In genomic region chr15:60021589-60022378, GRCh38 we compare ENCODE assay signal across 26 cellular contexts. TPM values are rescaled to one million over a fixed set of nuclear protein-coding genes. Genes with fewer than 3 reads are reported as not detected.
DNase-seq lines count a peak whose midpoint lies in the region; ATAC-seq, FAIRE-seq and TF ChIP-seq lines count a peak whose summit lies in the region.
"Had no signal": no experiment of that assay in that cellular context is flagged by ENCODE, and none has a peak within 500 bp of the region (broad histone marks: within the 10 kb centered on the region; RNA-seq: fewer than 3 reads in every experiment).

No MANE protein-coding gene starts in this region.

- peak; percentile 32 for FAIRE-seq in bronchial epithelial cell (lab: Jason Lieb, UNC)
- peak; percentile 68 for FAIRE-seq in urothelium cell line (lab: Jason Lieb, UNC)
- FAIRE-seq: A204.1, D721Med, GM12878 had no signal

- no peaks in the 10 kb centered on the region for H3K9me3 ChIP-seq in mammary epithelial cell (replicated peaks; ENCODE audit: insufficient read depth, low read length)
- H3K9me3 ChIP-seq in PC-3 (ENCODE audit: low read length) = no peaks in the 10 kb centered on the region
- peaks cover 0 to 5% of the 10 kb centered on the region in 2 donors for H3K9me3 ChIP-seq in left lung
- H3K9me3 ChIP-seq in tibial artery = peaks cover 0 to 4% (median 0%) of the 10 kb centered on the region in 3 donors
- H3K9me3 ChIP-seq: SJSA1 had no signal

- H3K4me3 ChIP-seq in mammary epithelial cell (replicated peaks in 1 of 3; ENCODE audit: insufficient read depth in 1 of 3, low read depth in 2 of 3, low read length in 3 of 3) = no peak overlapping the region
- H3K4me3 ChIP-seq in PC-3 (ENCODE audit: low read length) = no peak overlapping the region
- no peak overlapping the region for H3K4me3 ChIP-seq in bronchial epithelial cell (ENCODE audit: low read depth, low read length)
- no peak overlapping the region for H3K4me3 ChIP-seq in left lung
- H3K4me3 ChIP-seq in tibial artery = no peak overlapping the region
- H3K4me3 ChIP-seq: gastroesophageal sphincter, GM12878, GM23248, sigmoid colon, SJSA1 had no signal

- DNase-seq in mammary epithelial cell (peak; percentile 68), MCF 10A (ENCODE audit: unreplicated experiment) (no peak), PC-3 (peak; percentile 60), bronchial epithelial cell (ENCODE audit: low read depth) (peak; percentile 81), urothelium cell line (ENCODE audit: low spot score) (no peak), left lung (no peak), tibial artery (no peak)
- no peak for DNase-seq in activated T-helper 1 cell treated with anti-CD3 and anti-CD28 coated beads, Interleukin-12 subunit alpha, Interleukin-12 subunit beta, Interleukin-2, Interleukin-4 antibody, amounts not matched to agents 30 ng/mL and 10 ng/mL and 1 ng/mL, durations not matched to agents 14 hours and 24 hours and 36 hours (ENCODE audit: low spot score)
- DNase-seq: activated naive CD4-positive, alpha-beta T cell treated with anti-CD3 and anti-CD28 coated beads, Interleukin-2, amount 10 ng/mL, durations not matched to agents 7 days and 5 days; activated T-cell treated with anti-CD3 and anti-CD28 coated beads, Interleukin-2, amount 50 U/mL, for 4 hours; caudate nucleus; GM23248; Kasumi-1; natural killer cell; sigmoid colon had no signal

- H3F3A ChIP-seq in PC-3 (ENCODE audit: low read length, unreplicated experiment) = no peaks in the 10 kb centered on the region

- peaks cover 15% of the 10 kb centered on the region for H3K9me3 Mint-ChIP-seq in MCF 10A (ENCODE audit: unreplicated experiment)
- peaks cover 13% of the 10 kb centered on the region for H3K9me3 Mint-ChIP-seq in activated T-helper 1 cell treated with anti-CD3 and anti-CD28 coated beads, Interleukin-12 subunit alpha, Interleukin-12 subunit beta, Interleukin-2, Interleukin-4 antibody, amounts not matched to agents 30 ng/mL and 10 ng/mL and 1 ng/mL, durations not matched to agents 14 hours and 24 hours and 36 hours

- H3K27me3 Mint-ChIP-seq in MCF 10A (ENCODE audit: insufficient read depth, unreplicated experiment) = no peaks in the 10 kb centered on the region
- no peaks in the 10 kb centered on the region for H3K27me3 Mint-ChIP-seq in activated T-helper 1 cell treated with anti-CD3 and anti-CD28 coated beads, Interleukin-12 subunit alpha, Interleukin-12 subunit beta, Interleukin-2, Interleukin-4 antibody, amounts not matched to agents 30 ng/mL and 10 ng/mL and 1 ng/mL, durations not matched to agents 14 hours and 24 hours and 36 hours (ENCODE audit: insufficient read depth)

- no peaks in the 10 kb centered on the region for H3K36me3 ChIP-seq in mammary epithelial cell (ENCODE audit: insufficient read depth, low read length)
- no peaks in the 10 kb centered on the region for H3K36me3 ChIP-seq in PC-3 (ENCODE audit: low read depth, low read length)
- H3K36me3 ChIP-seq in bronchial epithelial cell (ENCODE audit: control insufficient read depth, insufficient read depth, low read length) = no peaks in the 10 kb centered on the region
- no peaks in the 10 kb centered on the region for H3K36me3 ChIP-seq in left lung
- no peaks in the 10 kb centered on the region for H3K36me3 ChIP-seq in tibial artery
- H3K36me3 ChIP-seq: gastroesophageal sphincter, sigmoid colon, SJSA1 had no signal

- H3K4me3 Mint-ChIP-seq in MCF 10A (ENCODE audit: unreplicated experiment) = no peak overlapping the region
- H3K4me3 Mint-ChIP-seq in activated T-helper 1 cell treated with anti-CD3 and anti-CD28 coated beads, Interleukin-12 subunit alpha, Interleukin-12 subunit beta, Interleukin-2, Interleukin-4 antibody, amounts not matched to agents 30 ng/mL and 10 ng/mL and 1 ng/mL, durations not matched to agents 14 hours and 24 hours and 36 hours = no peak overlapping the region
- H3K4me3 Mint-ChIP-seq: activated naive CD4-positive, alpha-beta T cell treated with anti-CD3 and anti-CD28 coated beads, Interleukin-2, amount 10 ng/mL, durations not matched to agents 7 days and 5 days; activated T-cell treated with anti-CD3 and anti-CD28 coated beads, Interleukin-2, amount 50 U/mL, for 4 hours; mesothelial cell of epicardium; natural killer cell; T-helper 1 cell treated with Interleukin-12 subunit alpha and Interleukin-12 subunit beta and Interleukin-4 antibody, amounts not matched to agents 30 μg/mL and 1 μg/mL, for 36 hours had no signal

- TF ChIP-seq CTCF in mammary epithelial cell (conservative IDR thresholded peaks at IDR 0.05 in 1 of 2, IDR thresholded peaks at IDR 0.05 in 1 of 2; ENCODE audit: extremely low read depth in 1 of 2, insufficient read depth in 1 of 2, low read depth in 1 of 2, low read length in 2 of 2) = no peak
- TF ChIP-seq CTCF in MCF 10A (IDR thresholded peaks at IDR 0.05; ENCODE audit: unreplicated experiment) = no peak
- no peak for TF ChIP-seq CTCF in PC-3 (conservative IDR thresholded peaks at IDR 0.05; ENCODE audit: low read depth, low read length)
- no peak for TF ChIP-seq CTCF in bronchial epithelial cell (IDR thresholded peaks at IDR 0.05; ENCODE audit: insufficient read depth, low read length, severe bottlenecking)
- no peak for TF ChIP-seq CTCF in left lung (IDR thresholded peaks at IDR 0.05)
- no peak for TF ChIP-seq CTCF in tibial artery (IDR thresholded peaks at IDR 0.05)

- no peak overlapping the region for H3K4me2 ChIP-seq in mammary epithelial cell (ENCODE audit: insufficient read depth, low read depth, low read length)
- no peak overlapping the region for H3K4me2 ChIP-seq in PC-3 (ENCODE audit: low read length)

- no peak overlapping the region for H3K9ac ChIP-seq in mammary epithelial cell (ENCODE audit: insufficient read depth, low read length)
- H3K9ac ChIP-seq in PC-3 (ENCODE audit: low read length) = no peak overlapping the region
- H3K9ac ChIP-seq: GM23248, parathyroid adenoma had no signal

- intact Hi-C loops in mammary epithelial cell (cut with micrococcal nuclease) (no loop called here), MCF 10A (cut with micrococcal nuclease) (no loop called here), PC-3 (cut with micrococcal nuclease) (no loop called here), left lung (cut with DNase I) (no loop called here), tibial artery (cut with DNase I; ENCODE audit: low total_unique reads) (no loop called here)
- intact Hi-C loops in activated T-helper 1 cell treated with anti-CD3 and anti-CD28 coated beads, Interleukin-12 subunit alpha, Interleukin-12 subunit beta, Interleukin-2, Interleukin-4 antibody, amounts not matched to agents 30 ng/mL and 10 ng/mL and 1 ng/mL, durations not matched to agents 14 hours and 24 hours and 36 hours (cut with micrococcal nuclease) = no loop called here

- H4K20me1 ChIP-seq in mammary epithelial cell (ENCODE audit: insufficient read depth, low read length) (no peaks in the 10 kb centered on the region), PC-3 (ENCODE audit: low read length) (no peaks in the 10 kb centered on the region)

- BruUV-seq in mammary epithelial cell (replicated peaks; lab: Mats Ljungman, UMichigan) (no TSS peak), MCF 10A (replicated peaks; lab: Mats Ljungman, UMichigan) (no TSS peak), PC-3 (replicated peaks; lab: Mats Ljungman, UMichigan) (no TSS peak)

- H3K4me1 Mint-ChIP-seq in MCF 10A (ENCODE audit: insufficient read depth, unreplicated experiment) = peaks cover 25% of the 10 kb centered on the region
- peaks cover 19% of the 10 kb centered on the region for H3K4me1 Mint-ChIP-seq in activated T-helper 1 cell treated with anti-CD3 and anti-CD28 coated beads, Interleukin-12 subunit alpha, Interleukin-12 subunit beta, Interleukin-2, Interleukin-4 antibody, amounts not matched to agents 30 ng/mL and 10 ng/mL and 1 ng/mL, durations not matched to agents 14 hours and 24 hours and 36 hours (ENCODE audit: low read depth)

- dilution Hi-C loops in mammary epithelial cell (cut with HindIII; ENCODE audit: low sequenced_read_pairs) = no loop called here

- POLR2A ChIA-PET in MCF 10A (lab: Yijun Ruan, JAX) (interaction anchor here (1.1 kb wide), 1 partner anchor 106 kb away, joined by 3 read pairs; no protein-coding TSS in a partner anchor), PC-3 (lab: Charles Lee; ENCODE audit: unreplicated experiment) (no interaction called here)

- H3K27me3 ChIP-seq in mammary epithelial cell (ENCODE audit: insufficient read depth, low read length) (no peaks in the 10 kb centered on the region), PC-3 (ENCODE audit: low read length) (no peaks in the 10 kb centered on the region), bronchial epithelial cell (ENCODE audit: control insufficient read depth, insufficient read depth, low read length) (no peaks in the 10 kb centered on the region), left lung (peaks cover 0 to 34% of the 10 kb centered on the region in 2 donors), tibial artery (peaks cover 0 to 10% of the 10 kb centered on the region in 2 donors)

- CTCF ChIA-PET in mammary epithelial cell (lab: Charles Lee; ENCODE audit: low non-redundant PET) = no interaction called here
- CTCF ChIA-PET in MCF 10A (lab: Yijun Ruan, JAX) = interaction anchor here (0.7 kb wide), 3 partner anchors 9 to 180 kb away, joined by 4 to 5 read pairs (median 4); no protein-coding TSS in a partner anchor
- CTCF ChIA-PET in PC-3 (lab: Charles Lee) = no interaction called here

- no peaks in the 10 kb centered on the region for H3K36me3 Mint-ChIP-seq in MCF 10A (ENCODE audit: insufficient read depth, unreplicated experiment)
- peaks cover 5% of the 10 kb centered on the region for H3K36me3 Mint-ChIP-seq in activated T-helper 1 cell treated with anti-CD3 and anti-CD28 coated beads, Interleukin-12 subunit alpha, Interleukin-12 subunit beta, Interleukin-2, Interleukin-4 antibody, amounts not matched to agents 30 ng/mL and 10 ng/mL and 1 ng/mL, durations not matched to agents 14 hours and 24 hours and 36 hours (ENCODE audit: low read depth)
- H3K36me3 Mint-ChIP-seq: mesothelial cell of epicardium, natural killer cell had no signal

- WGBS in mammary epithelial cell (ENCODE audit: low coverage, missing lambda C conversion rate) = 80% methylated on average over 7 of the region's 7 CpGs

- ATAC-seq in PC-3 = no peak
- ATAC-seq in left lung = no peak
- ATAC-seq: activated T-cell treated with anti-CD3 and anti-CD28 coated beads, Interleukin-2, amount 50 U/mL, for 4 hours; esophagus mucosa; gastroesophageal sphincter; GM12878; natural killer cell had no signal

- peaks cover 27% of the 10 kb centered on the region for H3K4me1 ChIP-seq in mammary epithelial cell (ENCODE audit: insufficient read depth, low read length)
- H3K4me1 ChIP-seq in PC-3 (ENCODE audit: insufficient read depth, low read length) = peaks cover 6% of the 10 kb centered on the region
- no peaks in the 10 kb centered on the region for H3K4me1 ChIP-seq in left lung
- no peaks in the 10 kb centered on the region for H3K4me1 ChIP-seq in tibial artery
- H3K4me1 ChIP-seq: gastroesophageal sphincter, parathyroid adenoma, sigmoid colon, SJSA1 had no signal

- no peak overlapping the region for H3K27ac Mint-ChIP-seq in MCF 10A (ENCODE audit: low read depth, unreplicated experiment)
- H3K27ac Mint-ChIP-seq in activated T-helper 1 cell treated with anti-CD3 and anti-CD28 coated beads, Interleukin-12 subunit alpha, Interleukin-12 subunit beta, Interleukin-2, Interleukin-4 antibody, amounts not matched to agents 30 ng/mL and 10 ng/mL and 1 ng/mL, durations not matched to agents 14 hours and 24 hours and 36 hours = no peak overlapping the region
- H3K27ac Mint-ChIP-seq: activated naive CD4-positive, alpha-beta T cell treated with anti-CD3 and anti-CD28 coated beads, Interleukin-2, amount 10 ng/mL, durations not matched to agents 7 days and 5 days; mesothelial cell of epicardium; natural killer cell; T-helper 1 cell treated with Interleukin-12 subunit alpha and Interleukin-12 subunit beta and Interleukin-4 antibody, amounts not matched to agents 30 μg/mL and 1 μg/mL, for 36 hours had no signal

- H3K9me2 ChIP-seq in PC-3 (replicated peaks; ENCODE audit: low read length) = no peaks in the 10 kb centered on the region

- in situ Hi-C loops in mammary epithelial cell (cut with MboI; ENCODE audit: low sequenced_read_pairs in 2 of 2) = no loop called here

- no peaks in the 10 kb centered on the region for H3K79me2 ChIP-seq in mammary epithelial cell (ENCODE audit: insufficient read depth, low read length)
- no peaks in the 10 kb centered on the region for H3K79me2 ChIP-seq in PC-3 (ENCODE audit: low read length)
- H3K79me2 ChIP-seq: parathyroid adenoma had no signal

- H3K27ac ChIP-seq in mammary epithelial cell (ENCODE audit: insufficient read depth, low read depth, low read length) = no peak overlapping the region
- H3K27ac ChIP-seq in PC-3 (ENCODE audit: low read length) = no peak overlapping the region
- no peak overlapping the region for H3K27ac ChIP-seq in left lung
- H3K27ac ChIP-seq in tibial artery = no peak overlapping the region
- H3K27ac ChIP-seq: gastroesophageal sphincter, GM23248, parathyroid adenoma, sigmoid colon, SJSA1 had no signal

- H2AFZ ChIP-seq in mammary epithelial cell (ENCODE audit: low read depth, low read length) (peak overlapping the region; percentile 64), PC-3 (ENCODE audit: low read length) (no peak overlapping the region)
- H2AFZ ChIP-seq: GM23248, parathyroid adenoma had no signal

RNA-seq across cellular contexts. Expression of gene FOXB1, which starts 17.7 kb away (rescaled TPM):
- total RNA-seq in mammary epithelial cell = not detected
- not detected for polyA plus RNA-seq in mammary epithelial cell
- polyA minus RNA-seq in mammary epithelial cell = not detected
- total RNA-seq in MCF 10A (2022) = not detected in 2 replicates
- not detected in 2 replicates for total RNA-seq in PC-3 (2014; rRNA removed)
- not detected in 2 replicates for total RNA-seq in bronchial epithelial cell
- not detected for total RNA-seq in left lung
- 1.2 and 1.3 TPM in 2 replicates for total RNA-seq in activated T-helper 1 cell treated with anti-CD3 and anti-CD28 coated beads, Interleukin-12 subunit alpha, Interleukin-12 subunit beta, Interleukin-2, Interleukin-4 antibody, amounts not matched to agents 30 ng/mL and 10 ng/mL and 1 ng/mL, durations not matched to agents 14 hours and 24 hours and 36 hours
- total RNA-seq: dermis microvascular lymphatic vessel endothelial cell, esophagus mucosa, gastroesophageal sphincter, GM12878, GM23248, mesothelial cell of epicardium, natural killer cell, sigmoid colon, SJSA1 had no signal
- polyA plus RNA-seq: BJ, GM12878, GM23248 had no signal

Comparison
In these comparisons a context has a peak if more than half of its experiments do, and no peak if none do; other contexts are left out.
1. DNase-seq: peak in mammary epithelial cell (single experiment), PC-3 (single experiment) and bronchial epithelial cell (single experiment); none in MCF 10A (single experiment), urothelium cell line (single experiment), left lung (0 of 2), tibial artery (0 of 2) and activated T-helper 1 cell treated with anti-CD3 and anti-CD28 coated beads, Interleukin-12 subunit alpha, Interleukin-12 subunit beta, Interleukin-2, Interleukin-4 antibody, amounts not matched to agents 30 ng/mL and 10 ng/mL and 1 ng/mL, durations not matched to agents 14 hours and 24 hours and 36 hours (single experiment).